ENCODE assay signal across 21 cellular contexts in genomic region chr10:3592424-3592823, GRCh38.
"Had no signal": no experiment of that assay in that cellular context is flagged by ENCODE, and none has a peak within 500 bp of the region (broad histone marks: within the 10 kb centered on the region; RNA-seq: fewer than 3 reads in every experiment).

No MANE protein-coding gene starts in this region.

- H3K9ac ChIP-seq: parathyroid adenoma had no signal

- ATAC-seq: mucosa of descending colon; naive thymus-derived CD8-positive, alpha-beta T cell; right lobe of liver; stimulated activated memory B cell treated with anti-CD40 and anti-IgM and Interleukin-4, amounts not matched to agents 10 μg/mL and 1 μg/mL and 100 μg/mL, for 72 hours; stimulated activated naive CD8-positive, alpha-beta T cell treated with anti-CD3 and anti-CD28 coated beads, Interleukin-15, amount 100 ng/mL, for 72 hours had no signal

- H3K4me1 ChIP-seq: left ventricle myocardium inferior, parathyroid adenoma, right atrium auricular region, right lobe of liver, tibial nerve, uterus had no signal

- H3K27ac ChIP-seq: left ventricle myocardium inferior, parathyroid adenoma, right atrium auricular region, right lobe of liver, tibial nerve, uterus had no signal

- H3K27me3 ChIP-seq: right atrium auricular region, right lobe of liver, tibial nerve, uterus had no signal

- H2AFZ ChIP-seq: parathyroid adenoma had no signal

- H3K36me3 ChIP-seq: left ventricle myocardium inferior, right atrium auricular region, right lobe of liver, tibial nerve, uterus had no signal

- DNase-seq: islet precursor cell; left ventricle myocardium inferior; midbrain; mucosa of descending colon; naive thymus-derived CD8-positive, alpha-beta T cell; occipital lobe; right lobe of liver; stimulated activated CD4-positive, alpha-beta T cell treated with anti-CD3 and anti-CD28 coated beads, Interleukin-1b, Interleukin-23, amount 100 ng/mL, for 48 hours; stimulated activated CD4-positive, alpha-beta T cell treated with anti-CD3 and anti-CD28 coated beads, Interleukin-2, amount 100 ng/mL, for 48 hours; stimulated activated CD4-positive, alpha-beta T cell treated with anti-CD3 and anti-CD28 coated beads, Interleukin-4, amount 100 ng/mL, for 4 hours; stimulated activated CD8-positive, alpha-beta memory T cell treated with anti-CD3 and anti-CD28 coated beads, Interleukin-4, amount 100 ng/mL, for 48 hours; stimulated activated naive CD4-positive, alpha-beta T cell treated with Interleukin-2 at 50 U/mL for 16 hours; stimulated activated naive CD8-positive, alpha-beta T cell treated with anti-CD3 and anti-CD28 coated beads, Interleukin-15, amount 100 ng/mL, for 72 hours; substantia nigra; uterus had no signal

- H3K4me2 ChIP-seq: smooth muscle cell had no signal

- H3K9me3 ChIP-seq: left ventricle myocardium inferior, mucosa of descending colon, right atrium auricular region, right lobe of liver, tibial nerve, uterus had no signal

- H3K79me2 ChIP-seq: parathyroid adenoma had no signal

- H3K4me3 ChIP-seq: left ventricle myocardium inferior, lung, mucosa of descending colon, right atrium auricular region, right lobe of liver, smooth muscle cell, tibial nerve, uterus had no signal
